In the genomic region with DNA sequence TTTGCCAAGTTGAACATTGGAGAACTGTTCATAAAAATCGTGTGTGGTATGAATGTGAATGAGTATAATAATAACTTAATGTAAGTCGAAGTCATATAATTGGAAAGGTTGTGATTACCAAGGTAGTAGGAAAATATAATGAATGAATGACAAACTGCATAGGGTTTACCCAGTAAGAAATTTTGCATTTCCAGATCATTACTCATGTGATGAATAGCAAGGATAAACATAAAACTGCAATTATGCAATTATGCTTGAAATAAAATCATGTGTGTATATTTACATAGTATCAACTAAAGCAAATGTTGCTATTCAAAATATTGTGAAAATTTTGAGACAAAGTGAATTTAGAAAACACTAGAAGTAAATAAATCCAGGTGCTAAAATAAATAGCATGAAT, we compare ENCODE assay signal across 21 cellular contexts.
"Had no signal": no experiment of that assay in that cellular context is flagged by ENCODE, and none has a peak within 500 bp of the region (broad histone marks: within the 10 kb centered on the region; RNA-seq: fewer than 3 reads in every experiment).

No MANE protein-coding gene starts in this region.

- ATAC-seq: activated CD4-positive, alpha-beta T cell treated with anti-CD3 and anti-CD28 coated beads for 36 hours; body of pancreas; lower lobe of right lung; naive thymus-derived CD8-positive, alpha-beta T cell; psoas muscle; right cardiac atrium; stimulated activated naive CD8-positive, alpha-beta T cell treated with anti-CD3 and anti-CD28 coated beads, Interleukin-15, Interleukin-2, amounts not matched to agents 100 U/mL and 50 U/mL, for 24 hours; WTC11 had no signal

- H3K36me3 ChIP-seq: colonic mucosa, lower lobe of right lung, ovary, tibial artery had no signal

- H3K27me3 ChIP-seq: body of pancreas, colonic mucosa, ovary, tibial artery had no signal

- H3K4me3 ChIP-seq: body of pancreas, colonic mucosa, lower lobe of right lung, ovary, psoas muscle, tibial artery had no signal

- H3K27ac ChIP-seq: body of pancreas, colonic mucosa, lower lobe of right lung, ovary, psoas muscle, tibial artery had no signal

- H3K9me3 Mint-ChIP-seq: WTC11 had no signal

- H3K9me3 ChIP-seq: body of pancreas, colonic mucosa, lower lobe of right lung, ovary, psoas muscle, tibial artery had no signal

- H3K36me3 Mint-ChIP-seq: activated naive CD8-positive, alpha-beta T cell; naive thymus-derived CD8-positive, alpha-beta T cell; WTC11 had no signal

- H3K27me3 Mint-ChIP-seq: activated CD4-positive, alpha-beta T cell treated with anti-CD3 and anti-CD28 coated beads for 36 hours; activated naive CD8-positive, alpha-beta T cell; naive thymus-derived CD8-positive, alpha-beta T cell had no signal

- H3K4me1 ChIP-seq: body of pancreas, colonic mucosa, lower lobe of right lung, psoas muscle, tibial artery had no signal

- H3K27ac Mint-ChIP-seq: activated CD4-positive, alpha-beta T cell treated with anti-CD3 and anti-CD28 coated beads for 36 hours; activated naive CD8-positive, alpha-beta T cell; naive thymus-derived CD8-positive, alpha-beta T cell; WTC11 had no signal

- H3K4me3 Mint-ChIP-seq: activated CD4-positive, alpha-beta T cell treated with anti-CD3 and anti-CD28 coated beads for 36 hours; activated naive CD8-positive, alpha-beta T cell; naive thymus-derived CD8-positive, alpha-beta T cell; WTC11 had no signal

- H3K4me1 Mint-ChIP-seq: activated CD4-positive, alpha-beta T cell treated with anti-CD3 and anti-CD28 coated beads for 36 hours; naive thymus-derived CD8-positive, alpha-beta T cell had no signal

- DNase-seq: activated CD4-positive, alpha-beta T cell treated with anti-CD3 and anti-CD28 coated beads for 36 hours; activated CD4-positive, alpha-beta T cell treated with anti-CD3 and anti-CD28 coated beads, Interleukin-2, amount 50 U/mL, for 48 hours; amygdala; body of pancreas; central memory CD4-positive, alpha-beta T cell; colonic mucosa; erythroblast; foreskin melanocyte; glutamatergic neuron; hypothalamus; lower lobe of right lung; naive thymus-derived CD8-positive, alpha-beta T cell; ovary; psoas muscle; right cardiac atrium; stimulated activated CD4-positive, alpha-beta T cell treated with anti-CD3 and anti-CD28 coated beads, Interleukin-2, amount 100 ng/mL, for 24 hours; stimulated activated naive CD8-positive, alpha-beta T cell treated with anti-CD3 and anti-CD28 coated beads, Interleukin-15, Interleukin-2, amounts not matched to agents 100 U/mL and 50 U/mL, for 24 hours; substantia nigra; tibial artery had no signal
